ENCODE assay signal across 20 cellular contexts in the genomic region with DNA sequence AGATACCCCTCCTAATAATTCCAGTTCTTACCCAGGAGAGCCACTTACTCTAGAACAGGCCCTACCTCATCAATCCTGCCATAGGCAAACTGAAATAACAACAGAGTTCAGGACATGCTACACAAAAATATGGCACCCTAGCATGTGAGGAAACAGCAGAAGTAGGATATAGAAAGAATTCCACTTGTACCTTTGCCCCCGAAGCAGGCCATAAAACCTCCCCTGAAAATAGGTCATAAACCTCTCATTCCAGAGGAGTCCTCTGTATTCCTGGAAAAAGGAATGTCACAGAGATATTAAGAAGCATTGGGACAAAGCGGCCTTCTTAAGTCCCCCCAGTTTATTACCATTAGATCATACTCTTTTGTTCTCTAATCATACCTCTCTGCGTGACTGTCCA.
DNase-seq lines count a peak whose midpoint lies in the region; ATAC-seq, FAIRE-seq and TF ChIP-seq lines count a peak whose summit lies in the region.
"Had no signal": no experiment of that assay in that cellular context is flagged by ENCODE, and none has a peak within 500 bp of the region (broad histone marks: within the 10 kb centered on the region; RNA-seq: fewer than 3 reads in every experiment).

No MANE protein-coding gene starts in this region.

- DNase-seq in HepG2 (ENCODE audit: low spot score) (no peak), right lobe of liver (no peak), brain microvascular endothelial cell (no peak), mesothelial cell of epicardium (ENCODE audit: low spot score in 2 of 2, unreplicated experiment in 2 of 2) (no peak), urothelium cell line (ENCODE audit: low spot score) (peak; percentile 11), GM20000 (ENCODE audit: low spot score) (no peak)
- DNase-seq: activated CD4-positive, alpha-beta T cell treated with anti-CD3 and anti-CD28 coated beads for 36 hours; activated naive CD4-positive, alpha-beta T cell treated with anti-CD3 and anti-CD28 coated beads for 36 hours; activated T-cell treated with anti-CD3 and anti-CD28 coated beads, Interleukin-2, amount 50 U/mL, for 48 hours; immature natural killer cell; NCI-H1694 treated with DMSO at 0.1 percent for 48 hours; NCI-H748 treated with DMSO at 0.1 percent for 48 hours; occipital lobe; upper lobe of right lung had no signal

- TF ChIP-seq EP300 in HepG2 (IDR thresholded peaks at IDR 0.05; ENCODE audit: low read depth in 2 of 2, low read length in 2 of 2) (no peak), HepG2 (CRISPR knock-in tag; IDR thresholded peaks at IDR 0.05; ENCODE audit: borderline replicate concordance) (no peak)

- H3K27me3 ChIP-seq in HepG2 (ENCODE audit: control insufficient read depth in 1 of 2, insufficient read depth in 2 of 2, low read length in 2 of 2) (no peaks in the 10 kb centered on the region; a peak in 1 of 5 replicates), right lobe of liver (no peaks in the 10 kb centered on the region), brain microvascular endothelial cell (replicated peaks) (no peaks in the 10 kb centered on the region)
- H3K27me3 ChIP-seq: BLaER1 treated with 17β-estradiol and CSF1 and Interleukin-3, amounts not matched to agents 10 nM and 100 nM; upper lobe of right lung had no signal

- H3K27ac Mint-ChIP-seq in mesothelial cell of epicardium = peak overlapping the region; percentile 8
- H3K27ac Mint-ChIP-seq: activated CD4-positive, alpha-beta T cell treated with anti-CD3 and anti-CD28 coated beads for 36 hours; activated naive CD4-positive, alpha-beta T cell treated with anti-CD3 and anti-CD28 coated beads for 36 hours; immature natural killer cell had no signal

- H3K4me3 ChIP-seq in HepG2 (replicated peaks in 1 of 3; ENCODE audit: insufficient read depth in 1 of 3, low read depth in 2 of 3, low read length in 3 of 3) = peak overlapping the region in 1 of 3 experiments; percentile 20; a peak in 1 of 6 replicates
- no peak overlapping the region for H3K4me3 ChIP-seq in right lobe of liver
- H3K4me3 ChIP-seq in brain microvascular endothelial cell (ENCODE audit: low read depth, low read length) = no peak overlapping the region
- H3K4me3 ChIP-seq: BLaER1 treated with 17β-estradiol and CSF1 and Interleukin-3, amounts not matched to agents 10 nM and 100 nM; upper lobe of right lung had no signal

- ATAC-seq in HepG2 (no peak), right lobe of liver (no peak), HG03457 (IDR thresholded peaks at IDR 0.05; ENCODE audit: unreplicated experiment) (no peak), HG03095 (IDR thresholded peaks at IDR 0.05; ENCODE audit: unreplicated experiment) (no peak)
- ATAC-seq: activated CD4-positive, alpha-beta T cell treated with anti-CD3 and anti-CD28 coated beads for 36 hours; upper lobe of right lung had no signal

- peak overlapping the region; percentile 91 for H3K27ac ChIP-seq in HepG2 (ENCODE audit: extremely low read length, insufficient read depth, low read length)
- no peak overlapping the region for H3K27ac ChIP-seq in right lobe of liver
- peak overlapping the region; percentile 95 for H3K27ac ChIP-seq in brain microvascular endothelial cell
- H3K27ac ChIP-seq: BLaER1 treated with 17β-estradiol and CSF1 and Interleukin-3, amounts not matched to agents 10 nM and 100 nM; KMS-11; upper lobe of right lung had no signal

- in situ Hi-C loops in HepG2 (cut with HindIII; ENCODE audit: extremely low pct_ligation_motif_present, low pct_unique_long_range_greater_than_20kb) (loop anchor here (5.0 to 10.0 kb wide), 2 partner anchors 282 to 504 kb away; a partner anchor contains a TSS), brain microvascular endothelial cell (cut with HindIII; ENCODE audit: low pct_ligation_motif_present, low sequenced_read_pairs) (no loop called here)

- intact Hi-C loops in HepG2 (cut with micrococcal nuclease; ENCODE audit: unreplicated experiment) (loop anchor here (1.0 to 2.0 kb wide), 4 partner anchors 8 to 506 kb away; no protein-coding TSS in a partner anchor), right lobe of liver (cut with DNase I) (no loop called here)

- BruUV-seq in HepG2 (replicated peaks; lab: Mats Ljungman, UMichigan) = TSS peak; percentile 99

- peaks cover 81% of the 10 kb centered on the region for H3K4me1 ChIP-seq in HepG2 (ENCODE audit: insufficient read depth, low read length)
- H3K4me1 ChIP-seq in right lobe of liver = peaks cover 0 to 12% (median 0%) of the 10 kb centered on the region in 4 donors
- H3K4me1 ChIP-seq: BLaER1 treated with 17β-estradiol and CSF1 and Interleukin-3, amounts not matched to agents 10 nM and 100 nM had no signal

- H3K27me3 Mint-ChIP-seq in mesothelial cell of epicardium (ENCODE audit: low read depth) = no peaks in the 10 kb centered on the region
- H3K27me3 Mint-ChIP-seq: activated CD4-positive, alpha-beta T cell treated with anti-CD3 and anti-CD28 coated beads for 36 hours had no signal

- H3K4me2 ChIP-seq in HepG2 (ENCODE audit: low read depth, low read length) = peak overlapping the region; percentile 59
- H3K4me2 ChIP-seq: BLaER1 treated with 17β-estradiol and CSF1 and Interleukin-3, amounts not matched to agents 10 nM and 100 nM; KMS-11 had no signal

- H3K4me1 Mint-ChIP-seq in mesothelial cell of epicardium = peaks cover 39% of the 10 kb centered on the region
- H3K4me1 Mint-ChIP-seq: activated CD4-positive, alpha-beta T cell treated with anti-CD3 and anti-CD28 coated beads for 36 hours; immature natural killer cell had no signal

- no peaks in the 10 kb centered on the region for H3K9me3 Mint-ChIP-seq in mesothelial cell of epicardium
- H3K9me3 Mint-ChIP-seq: activated naive CD4-positive, alpha-beta T cell treated with anti-CD3 and anti-CD28 coated beads for 36 hours had no signal

- TF ChIP-seq CTCF in HepG2 (CRISPR knock-in tag; IDR thresholded peaks at IDR 0.05) (no peak), right lobe of liver (IDR thresholded peaks at IDR 0.05) (no peak), brain microvascular endothelial cell (IDR thresholded peaks at IDR 0.05; ENCODE audit: low read depth, low read length, missing control alignments) (no peak), mesothelial cell of epicardium (IDR thresholded peaks at IDR 0.05; ENCODE audit: unreplicated experiment) (no peak), GM20000 (IDR thresholded peaks at IDR 0.05; ENCODE audit: extremely low read depth, missing control alignments) (no peak)

- H3K9ac ChIP-seq in HepG2 (ENCODE audit: insufficient read depth, low read depth, low read length) = peak overlapping the region; percentile 41
- H3K9ac ChIP-seq: BLaER1 treated with 17β-estradiol and CSF1 and Interleukin-3, amounts not matched to agents 10 nM and 100 nM; KMS-11 had no signal

- no peaks in the 10 kb centered on the region for H3K79me2 ChIP-seq in HepG2 (ENCODE audit: insufficient read depth, low read length)

- no peak for FAIRE-seq in HepG2 (lab: Jason Lieb, UNC)
- no peak for FAIRE-seq in urothelium cell line (lab: Jason Lieb, UNC)
- FAIRE-seq: A204.1, H1 had no signal

- WGBS in HepG2 (ENCODE audit: low lambda C conversion rate) = 34% methylated on average over 3 of the region's 3 CpGs
- WGBS in right lobe of liver (ENCODE audit: insufficient coverage, low coverage, low lambda C conversion rate, missing lambda C conversion rate) = 100% methylated on average over 3 of the region's 3 CpGs

- H3K9me3 ChIP-seq in HepG2 (ENCODE audit: low read length) (no peaks in the 10 kb centered on the region), right lobe of liver (no peaks in the 10 kb centered on the region)
- H3K9me3 ChIP-seq: BLaER1 treated with 17β-estradiol and CSF1 and Interleukin-3, amounts not matched to agents 10 nM and 100 nM; upper lobe of right lung had no signal

- H4K20me1 ChIP-seq in HepG2 (ENCODE audit: insufficient read depth, low read length) = no peaks in the 10 kb centered on the region
- H4K20me1 ChIP-seq: BLaER1 treated with 17β-estradiol and CSF1 and Interleukin-3, amounts not matched to agents 10 nM and 100 nM had no signal

- no peak overlapping the region for H3K4me3 Mint-ChIP-seq in mesothelial cell of epicardium
- H3K4me3 Mint-ChIP-seq: activated CD4-positive, alpha-beta T cell treated with anti-CD3 and anti-CD28 coated beads for 36 hours; activated naive CD4-positive, alpha-beta T cell treated with anti-CD3 and anti-CD28 coated beads for 36 hours; immature natural killer cell had no signal

- no peaks in the 10 kb centered on the region for H3K36me3 ChIP-seq in HepG2 (replicated peaks in 1 of 2; ENCODE audit: control insufficient read depth in 1 of 2, insufficient read depth in 2 of 2, low read length in 2 of 2)
- no peaks in the 10 kb centered on the region for H3K36me3 ChIP-seq in right lobe of liver
- H3K36me3 ChIP-seq in brain microvascular endothelial cell (replicated peaks) = no peaks in the 10 kb centered on the region
- H3K36me3 ChIP-seq: BLaER1 treated with 17β-estradiol and CSF1 and Interleukin-3, amounts not matched to agents 10 nM and 100 nM; upper lobe of right lung had no signal

- TF ChIP-seq POLR2A in HepG2 (IDR thresholded peaks at IDR 0.05; ENCODE audit: insufficient read depth in 1 of 2, low read depth in 2 of 2, low read length in 2 of 2) (no peak), right lobe of liver (IDR thresholded peaks at IDR 0.05) (no peak)

- POLR2A ChIA-PET in HepG2 (lab: Yijun Ruan, JAX) = interaction anchor here (0.6 to 4.3 kb wide), 18 partner anchors 8 to 526 kb away, joined by 3 to 54 read pairs (median 4); no protein-coding TSS in a partner anchor

- H2AFZ ChIP-seq in HepG2 (ENCODE audit: low read length) = no peak overlapping the region

- CTCF ChIA-PET in HepG2 (lab: Yijun Ruan, JAX; ENCODE audit: low intra/inter-chr PET ratio, low total read pairs) = no interaction called here

- no peak for TF ChIP-seq RAD21 in HepG2 (CRISPR knock-in tag; IDR thresholded peaks at IDR 0.05)

- no peaks in the 10 kb centered on the region for H3K36me3 Mint-ChIP-seq in mesothelial cell of epicardium
- H3K36me3 Mint-ChIP-seq: immature natural killer cell had no signal

TF ChIP-seq in HepG2, 621 proteins besides CTCF, POLR2A, EP300 and RAD21:
- TF ChIP-seq, protein P1, sequence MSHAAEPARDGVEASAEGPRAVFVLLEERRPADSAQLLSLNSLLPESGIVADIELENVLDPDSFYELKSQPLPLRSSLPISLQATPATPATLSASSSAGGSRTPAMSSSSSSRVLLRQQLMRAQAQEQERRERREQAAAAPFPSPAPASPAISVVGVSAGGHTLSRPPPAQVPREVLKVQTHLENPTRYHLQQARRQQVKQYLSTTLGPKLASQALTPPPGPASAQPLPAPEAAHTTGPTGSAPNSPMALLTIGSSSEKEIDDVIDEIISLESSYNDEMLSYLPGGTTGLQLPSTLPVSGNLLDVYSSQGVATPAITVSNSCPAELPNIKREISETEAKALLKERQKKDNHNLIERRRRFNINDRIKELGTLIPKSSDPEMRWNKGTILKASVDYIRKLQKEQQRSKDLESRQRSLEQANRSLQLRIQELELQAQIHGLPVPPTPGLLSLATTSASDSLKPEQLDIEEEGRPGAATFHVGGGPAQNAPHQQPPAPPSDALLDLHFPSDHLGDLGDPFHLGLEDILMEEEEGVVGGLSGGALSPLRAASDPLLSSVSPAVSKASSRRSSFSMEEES (CRISPR knock-in tag; IDR thresholded peaks at IDR 0.05) = no peak
- TF ChIP-seq PAWR (CRISPR knock-in tag; IDR thresholded peaks at IDR 0.05; ENCODE audit: borderline replicate concordance) = no peak

Comparison
In these comparisons a context has a peak if more than half of its experiments do, and no peak if none do; other contexts are left out.
1. H3K27ac ChIP-seq: peak in HepG2 (single experiment) and brain microvascular endothelial cell (single experiment); none in right lobe of liver (0 of 3).